Comparison of ENCODE assay signal across 8 cellular contexts in genomic region chr2:10048501-10049171, GRCh38. TPM values are rescaled to one million over a fixed set of nuclear protein-coding genes. Genes with fewer than 3 reads are reported as not detected.
A peak's percentile ranks its signal among the peaks of the same experiment; 100 is the strongest.
DNase-seq lines count a peak whose midpoint lies in the region; ATAC-seq and TF ChIP-seq lines count a peak whose summit lies in the region.

No MANE protein-coding gene starts in this region.

- H3K9me3 Mint-ChIP-seq in activated T-cell treated with anti-CD3 and anti-CD28 coated beads, Interleukin-2, amount 50 U/mL, for 4 hours, result no peaks in the 10 kb centered on the region
- no peaks in the 10 kb centered on the region for H3K9me3 Mint-ChIP-seq in WTC11

- H3K27me3 Mint-ChIP-seq in activated T-cell treated with anti-CD3 and anti-CD28 coated beads, Interleukin-2, amount 50 U/mL, for 4 hours (ENCODE audit: low read depth), result no peaks in the 10 kb centered on the region
- H3K27me3 Mint-ChIP-seq in WTC11 (ENCODE audit: low read depth), result peaks cover 12% of the 10 kb centered on the region

- H3K4me3 ChIP-seq in right atrium auricular region, result no peak overlapping the region
- H3K4me3 ChIP-seq in stomach smooth muscle (ENCODE audit: low read length in 2 of 2), result peak overlapping the region in 1 of 2 donors; percentile 47

- H3K9me3 ChIP-seq in right atrium auricular region (no peaks in the 10 kb centered on the region), stomach smooth muscle (ENCODE audit: control insufficient read depth in 2 of 2, low read length in 2 of 2) (no peaks in the 10 kb centered on the region)

- H3K4me3 Mint-ChIP-seq in activated T-cell treated with anti-CD3 and anti-CD28 coated beads, Interleukin-2, amount 50 U/mL, for 4 hours, result no peak overlapping the region
- H3K4me3 Mint-ChIP-seq in WTC11, result no peak overlapping the region

- TF ChIP-seq CTCF in WTC11 (IDR thresholded peaks at IDR 0.05) (peak; percentile 43), right atrium auricular region (IDR thresholded peaks at IDR 0.05) (peak; percentile 46 to 68)

- ATAC-seq in activated T-cell treated with anti-CD3 and anti-CD28 coated beads, Interleukin-2, amount 50 U/mL, for 4 hours, result no peak
- peak; percentile 22 for ATAC-seq in WTC11
- ATAC-seq in GM19397 (IDR thresholded peaks at IDR 0.05; ENCODE audit: unreplicated experiment), result no peak
- no peak for ATAC-seq in HG03457 (IDR thresholded peaks at IDR 0.05; ENCODE audit: unreplicated experiment)

- CTCF ChIA-PET in WTC11 (lab: Charles Lee), result interaction anchor here (0.5 to 3.5 kb wide), 28 partner anchors 9 to 711 kb away, joined by 3 to 36 read pairs (median 5); partner anchors contain the start of genes CYS1 and TAF1B

- POLR2A ChIA-PET in WTC11 (lab: Charles Lee), result interaction anchor here (1.0 kb wide), 1 partner anchor 9 kb away, joined by 4 read pairs; no protein-coding TSS in a partner anchor

- peaks cover 8% of the 10 kb centered on the region for H3K4me1 Mint-ChIP-seq in activated T-cell treated with anti-CD3 and anti-CD28 coated beads, Interleukin-2, amount 50 U/mL, for 4 hours (ENCODE audit: low read depth)
- no peaks in the 10 kb centered on the region for H3K4me1 Mint-ChIP-seq in WTC11

- peaks cover 14% of the 10 kb centered on the region for H3K36me3 Mint-ChIP-seq in activated T-cell treated with anti-CD3 and anti-CD28 coated beads, Interleukin-2, amount 50 U/mL, for 4 hours (ENCODE audit: insufficient read depth)
- H3K36me3 Mint-ChIP-seq in WTC11, result peaks cover 32% of the 10 kb centered on the region

- H3K27ac Mint-ChIP-seq in WTC11, result no peak overlapping the region

- H3K36me3 ChIP-seq in right atrium auricular region, result peaks cover 64% of the 10 kb centered on the region
- peaks cover 27 to 33% of the 10 kb centered on the region in 2 donors for H3K36me3 ChIP-seq in stomach smooth muscle (ENCODE audit: control insufficient read depth in 2 of 2, insufficient read depth in 2 of 2, low read length in 2 of 2)

- H3K4me1 ChIP-seq in right atrium auricular region (peaks cover 0 to 60% of the 10 kb centered on the region in 2 donors), stomach smooth muscle (ENCODE audit: control insufficient read depth, insufficient read depth, low read length) (peaks cover 45% of the 10 kb centered on the region)

- H3K9ac ChIP-seq in stomach smooth muscle (ENCODE audit: low read length in 2 of 2), result no peak overlapping the region

- H3K27ac ChIP-seq in right atrium auricular region (peak overlapping the region; percentile 36 to 39), stomach smooth muscle (ENCODE audit: low read length) (peak overlapping the region; percentile 41)

- peak; percentile 49 for DNase-seq in activated T-cell treated with anti-CD3 and anti-CD28 coated beads, Interleukin-2, amount 50 U/mL, for 1 hour
- DNase-seq in activated T-cell treated with anti-CD3 and anti-CD28 coated beads, Interleukin-2, amount 50 U/mL, for 4 hours, result no peak
- peak; percentile 35 for DNase-seq in NCI-H1105 (lab: John Stamatoyannopoulos, UW)
- DNase-seq in WTC11 (ENCODE audit: low spot score), result no peak
- no peak for DNase-seq in right atrium auricular region (ENCODE audit: low spot score)

- H3K27me3 ChIP-seq in right atrium auricular region, result no peaks in the 10 kb centered on the region
- H3K27me3 ChIP-seq in stomach smooth muscle (ENCODE audit: control insufficient read depth in 1 of 2, insufficient read depth in 2 of 2, low read length in 2 of 2), result no peaks in the 10 kb centered on the region

TF ChIP-seq in WTC11, 78 proteins besides CTCF, POLR2A, EP300 and RAD21:
- TF ChIP-seq ZNF671 (CRISPR knock-in tag; IDR thresholded peaks at IDR 0.05) (no peak), ZNF425 (CRISPR knock-in tag; conservative IDR thresholded peaks at IDR 0.05) (no peak), ESRRA (CRISPR knock-in tag; IDR thresholded peaks at IDR 0.05; ENCODE audit: borderline replicate concordance) (no peak), GTF2I (CRISPR knock-in tag; conservative IDR thresholded peaks at IDR 0.05) (no peak), RELA (CRISPR knock-in tag; IDR thresholded peaks at IDR 0.05; ENCODE audit: borderline replicate concordance) (no peak), ZNF281 (CRISPR knock-in tag; IDR thresholded peaks at IDR 0.05) (no peak)
- TF ChIP-seq, protein P1, sequence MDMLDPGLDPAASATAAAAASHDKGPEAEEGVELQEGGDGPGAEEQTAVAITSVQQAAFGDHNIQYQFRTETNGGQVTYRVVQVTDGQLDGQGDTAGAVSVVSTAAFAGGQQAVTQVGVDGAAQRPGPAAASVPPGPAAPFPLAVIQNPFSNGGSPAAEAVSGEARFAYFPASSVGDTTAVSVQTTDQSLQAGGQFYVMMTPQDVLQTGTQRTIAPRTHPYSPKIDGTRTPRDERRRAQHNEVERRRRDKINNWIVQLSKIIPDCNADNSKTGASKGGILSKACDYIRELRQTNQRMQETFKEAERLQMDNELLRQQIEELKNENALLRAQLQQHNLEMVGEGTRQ (CRISPR knock-in tag; IDR thresholded peaks at IDR 0.05), result no peak

RNA-seq across cellular contexts. Expression of gene KLF11, which starts 5.3 kb away (rescaled TPM):
- total RNA-seq in activated T-cell treated with anti-CD3 and anti-CD28 coated beads, Interleukin-2, amount 50 U/mL, for 4 hours, result 10 to 100 TPM in 1 of 3 donors, 1 to 10 TPM in 2; 5.2 to 10.2 (median 5.7) TPM
- 8.8 to 14.4 TPM (median 13.7 TPM) in 3 replicates for total RNA-seq in WTC11 (2021)
- total RNA-seq in right atrium auricular region, result 10 to 100 TPM; 18.8 to 30.6 TPM

RNA-seq across cellular contexts. Expression of gene CYS1, which starts 31.6 kb away (rescaled TPM):
- under 1 TPM in 1 of 3 donors, not detected in 2; 0.08 TPM for total RNA-seq in activated T-cell treated with anti-CD3 and anti-CD28 coated beads, Interleukin-2, amount 50 U/mL, for 4 hours
- total RNA-seq in WTC11 (2021) (0.85 to 1.2 TPM (median 1.1 TPM) in 3 replicates), right atrium auricular region (1 to 10 TPM; 4.8 to 5.9 TPM)

Comparison
In these comparisons a context has a peak if more than half of its experiments do, and no peak if none do; other contexts are left out.
1. DNase-seq: peak in activated T-cell treated with anti-CD3 and anti-CD28 coated beads, Interleukin-2, amount 50 U/mL, for 1 hour (single experiment) and NCI-H1105 (single experiment); none in activated T-cell treated with anti-CD3 and anti-CD28 coated beads, Interleukin-2, amount 50 U/mL, for 4 hours (single experiment), WTC11 (single experiment) and right atrium auricular region (single experiment).